12 cellular contexts compared by ENCODE assay signal in the genomic region with DNA sequence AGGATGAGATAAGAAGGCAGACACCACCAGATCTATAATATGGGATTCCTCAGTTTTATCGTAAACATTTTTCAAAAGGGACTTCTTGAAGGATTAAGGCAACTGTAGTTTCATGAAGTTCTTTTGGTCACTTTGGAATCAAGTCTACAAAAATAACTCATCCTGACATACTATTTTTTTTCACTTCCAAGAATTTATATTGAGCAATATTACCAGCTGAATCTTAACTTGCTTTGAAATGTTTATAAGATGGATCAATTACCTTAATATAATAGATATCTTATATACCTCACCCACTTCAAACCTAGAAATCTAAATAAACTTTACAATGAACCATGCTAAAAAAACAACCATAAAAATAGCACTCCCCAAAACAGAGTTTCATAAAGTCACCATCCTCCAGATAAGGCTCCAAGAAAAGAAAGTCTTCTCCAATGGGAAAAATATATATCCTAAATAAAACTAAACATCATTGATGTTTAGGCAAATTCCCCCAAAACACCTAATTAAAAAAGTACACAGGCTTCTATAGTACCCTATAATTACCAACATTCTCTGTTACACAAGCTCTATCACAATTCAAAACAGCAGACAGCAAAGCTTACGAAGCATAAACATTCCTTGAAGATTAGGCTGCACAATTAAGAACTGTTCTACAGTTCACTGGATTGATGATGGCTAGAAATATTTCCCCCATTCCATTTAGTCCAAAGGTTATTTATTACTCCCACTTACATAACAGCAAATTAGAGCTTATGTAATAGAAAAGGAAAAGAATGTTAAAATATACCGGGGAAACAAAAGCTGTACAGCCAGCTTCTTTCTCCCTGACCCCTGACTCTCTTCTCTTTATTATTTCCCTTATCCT. TPM values are rescaled to one million over a fixed set of nuclear protein-coding genes. Genes with fewer than 3 reads are reported as not detected.
DNase-seq lines count a peak whose midpoint lies in the region; ATAC-seq and TF ChIP-seq lines count a peak whose summit lies in the region.
"Had no signal": no experiment of that assay in that cellular context is flagged by ENCODE, and none has a peak within 500 bp of the region (broad histone marks: within the 10 kb centered on the region; RNA-seq: fewer than 3 reads in every experiment).

No MANE protein-coding gene starts in this region.

- H3K36me3 Mint-ChIP-seq in Calu3 (ENCODE audit: insufficient read depth, unreplicated experiment) = no peaks in the 10 kb centered on the region
- H3K36me3 Mint-ChIP-seq: CD4-positive, CD25-positive, alpha-beta regulatory T cell had no signal

- DNase-seq in Calu3 = no peak
- no peak for DNase-seq in adrenal gland
- no peak for DNase-seq in right atrium auricular region (ENCODE audit: low spot score)
- no peak for DNase-seq in gastrocnemius medialis
- DNase-seq in NCI-H1417 treated with DMSO at 0.1 percent for 48 hours (lab: John Stamatoyannopoulos, UW) = no peak
- DNase-seq in activated CD4-positive, alpha-beta T cell treated with anti-CD3 and anti-CD28 coated beads, Interleukin-2, amount 50 U/mL, for 48 hours = no peak
- DNase-seq in HEK293T (ENCODE audit: extremely low spot score) = no peak
- DNase-seq in NCI-H1694 treated with DMSO at 0.1 percent for 48 hours (lab: John Stamatoyannopoulos, UW) = no peak
- DNase-seq: CD4-positive, CD25-positive, alpha-beta regulatory T cell; MG63 had no signal

- H3K27me3 Mint-ChIP-seq in Calu3 (ENCODE audit: unreplicated experiment) = no peaks in the 10 kb centered on the region

- peaks cover 28% of the 10 kb centered on the region for H3K4me1 Mint-ChIP-seq in Calu3 (ENCODE audit: low read depth, unreplicated experiment)
- H3K4me1 Mint-ChIP-seq: CD4-positive, CD25-positive, alpha-beta regulatory T cell had no signal

- ATAC-seq in gastrocnemius medialis = no peak

- peaks cover 22 to 29% of the 10 kb centered on the region in 2 donors for H3K4me1 ChIP-seq in adrenal gland (replicated peaks in 1 of 2)
- peaks cover 0 to 44% of the 10 kb centered on the region in 2 donors for H3K4me1 ChIP-seq in right atrium auricular region
- peaks cover 73 to 92% of the 10 kb centered on the region in 2 donors for H3K4me1 ChIP-seq in gastrocnemius medialis

- in situ Hi-C loops in gastrocnemius medialis (cut with MboI; ENCODE audit: low sequenced_read_pairs in 4 of 4) = no loop called here

- no peaks in the 10 kb centered on the region for H3K27me3 ChIP-seq in adrenal gland
- H3K27me3 ChIP-seq in right atrium auricular region = no peaks in the 10 kb centered on the region
- H3K27me3 ChIP-seq in gastrocnemius medialis = no peaks in the 10 kb centered on the region
- H3K27me3 ChIP-seq: MG63 had no signal

- H3K4me3 Mint-ChIP-seq in Calu3 (ENCODE audit: low read depth, unreplicated experiment) = peak overlapping the region; percentile 25
- H3K4me3 Mint-ChIP-seq: CD4-positive, CD25-positive, alpha-beta regulatory T cell had no signal

- H3K9me3 ChIP-seq in adrenal gland (replicated peaks in 1 of 3) (no peaks in the 10 kb centered on the region), right atrium auricular region (no peaks in the 10 kb centered on the region), gastrocnemius medialis (no peaks in the 10 kb centered on the region)
- H3K9me3 ChIP-seq: MG63 had no signal

- TF ChIP-seq CTCF in Calu3 (IDR thresholded peaks at IDR 0.05; ENCODE audit: unreplicated experiment) (no peak), adrenal gland (IDR thresholded peaks at IDR 0.05) (no peak), right atrium auricular region (IDR thresholded peaks at IDR 0.05) (no peak), gastrocnemius medialis (IDR thresholded peaks at IDR 0.05 in 4 of 5, conservative IDR thresholded peaks at IDR 0.05 in 1 of 5) (no peak)

- POLR2A ChIA-PET in HEK293T (lab: Yijun Ruan, JAX) = interaction anchor here (0.9 to 2.1 kb wide), 3 partner anchors 9 to 50 kb away, joined by 4 to 16 read pairs (median 8); partner anchors contain the start of gene UACA

- CTCF ChIA-PET in Calu3 (lab: Charles Lee) = interaction anchor here (0.9 to 1.6 kb wide), 5 partner anchors 9 to 161 kb away, joined by 3 to 9 read pairs (median 3); no protein-coding TSS in a partner anchor
- CTCF ChIA-PET in HEK293T (lab: Yijun Ruan, JAX) = interaction anchor here (0.6 to 3.3 kb wide), 5 partner anchors 9 to 1016 kb away, joined by 3 to 25 read pairs (median 3); no protein-coding TSS in a partner anchor

- TF ChIP-seq POLR2A in adrenal gland (IDR thresholded peaks at IDR 0.05) (no peak), gastrocnemius medialis (IDR thresholded peaks at IDR 0.05) (no peak)

- no TSS peak for BruUV-seq in Calu3 (replicated peaks; lab: Mats Ljungman, UMichigan)

- H3K4me3 ChIP-seq in adrenal gland (peak overlapping the region in 1 of 4 donors; percentile 0), right atrium auricular region (no peak overlapping the region), gastrocnemius medialis (peak overlapping the region; percentile 14 to 24 (median 18))
- H3K4me3 ChIP-seq: MG63, skin epidermis had no signal

- H3K36me3 ChIP-seq in adrenal gland (replicated peaks in 1 of 2) = no peaks in the 10 kb centered on the region
- no peaks in the 10 kb centered on the region for H3K36me3 ChIP-seq in right atrium auricular region
- no peaks in the 10 kb centered on the region for H3K36me3 ChIP-seq in gastrocnemius medialis

- intact Hi-C loops in Calu3 (cut with micrococcal nuclease; ENCODE audit: unreplicated experiment) = no loop called here
- intact Hi-C loops in adrenal gland (cut with DNase I) = no loop called here
- intact Hi-C loops in gastrocnemius medialis (cut with DNase I; ENCODE audit: low total_unique reads) = no loop called here

- 35 to 44% (median 40%) methylated on average over 3 of the region's 3 CpGs for WGBS in adrenal gland, 4 donors

- H3K27ac Mint-ChIP-seq in Calu3 (ENCODE audit: unreplicated experiment) = peak overlapping the region; percentile 10
- H3K27ac Mint-ChIP-seq: activated T-helper 2 cell treated with anti-CD3 and anti-CD28 coated beads, Interferon-gamma antibody, Interleukin-2, Interleukin-4, amounts not matched to agents 10 μg/mL and 5 μg/mL and 100 μg/mL, durations not matched to agents 14 hours and 24 hours and 36 hours; CD4-positive, CD25-positive, alpha-beta regulatory T cell had no signal

- H3K9me3 Mint-ChIP-seq in Calu3 (ENCODE audit: low read depth, unreplicated experiment) = peaks cover 1% of the 10 kb centered on the region
- H3K9me3 Mint-ChIP-seq: activated T-helper 2 cell treated with anti-CD3 and anti-CD28 coated beads, Interferon-gamma antibody, Interleukin-2, Interleukin-4, amounts not matched to agents 10 μg/mL and 5 μg/mL and 100 μg/mL, durations not matched to agents 14 hours and 24 hours and 36 hours had no signal

- H3K27ac ChIP-seq in adrenal gland = peak overlapping the region; percentile 40 to 64 (median 46)
- H3K27ac ChIP-seq in right atrium auricular region = peak overlapping the region; percentile 38 to 41
- peak overlapping the region; percentile 81 to 88 (median 84) for H3K27ac ChIP-seq in gastrocnemius medialis

TF ChIP-seq in HEK293T, 16 proteins besides CTCF, POLR2A, EP300 and RAD21:
- TF ChIP-seq NFRKB (IDR thresholded peaks at IDR 0.05) (no peak), ELF4 (IDR thresholded peaks at IDR 0.05) (no peak), BHLHE40 (IDR thresholded peaks at IDR 0.05; ENCODE audit: borderline replicate concordance) (no peak), SP1 (IDR thresholded peaks at IDR 0.05) (no peak), SUZ12 (IDR thresholded peaks at IDR 0.05) (no peak)

RNA-seq across cellular contexts. Expression of gene UACA, which starts 49.6 kb away (rescaled TPM):
- 31.9 and 35.5 TPM in 2 replicates for total RNA-seq in Calu3 (2022)
- total RNA-seq in adrenal gland = 10 to 100 TPM; 16.7 to 53.3 (median 34.5) TPM
- polyA plus RNA-seq in adrenal gland = 100 to 1,000 TPM in 1 of 3 donors, 10 to 100 TPM in 2; 27.3 to 186 (median 87.8) TPM
- 10 to 100 TPM; 18.4 to 30.1 TPM for total RNA-seq in right atrium auricular region
- total RNA-seq in gastrocnemius medialis = 100 to 1,000 TPM; 101 to 192 (median 127) TPM
- total RNA-seq: CD4-positive, CD25-positive, alpha-beta regulatory T cell had no signal

Comparison
In these comparisons a context has a peak if more than half of its experiments do, and no peak if none do; other contexts are left out.
1. H3K4me3 ChIP-seq: peak in gastrocnemius medialis (4 of 4); none in right atrium auricular region (0 of 2).
2. Peak in every context shown above with its lines, with median percentiles within 50 percentile points of each other: H3K27ac ChIP-seq.